1 cellular context compared by ENCODE assay signal in genomic region chr16:3553138-3553923, GRCh38.
TF ChIP-seq lines count a peak whose summit lies in the region.

No MANE protein-coding gene starts in this region.

TF ChIP-seq in IMR-90, 13 proteins besides CTCF, POLR2A, EP300 and RAD21 (continued from another document):
- TF ChIP-seq, protein P1, sequence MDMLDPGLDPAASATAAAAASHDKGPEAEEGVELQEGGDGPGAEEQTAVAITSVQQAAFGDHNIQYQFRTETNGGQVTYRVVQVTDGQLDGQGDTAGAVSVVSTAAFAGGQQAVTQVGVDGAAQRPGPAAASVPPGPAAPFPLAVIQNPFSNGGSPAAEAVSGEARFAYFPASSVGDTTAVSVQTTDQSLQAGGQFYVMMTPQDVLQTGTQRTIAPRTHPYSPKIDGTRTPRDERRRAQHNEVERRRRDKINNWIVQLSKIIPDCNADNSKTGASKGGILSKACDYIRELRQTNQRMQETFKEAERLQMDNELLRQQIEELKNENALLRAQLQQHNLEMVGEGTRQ (IDR thresholded peaks at IDR 0.05; ENCODE audit: low read depth, low read length), result no peak
- TF ChIP-seq BHLHE40 (IDR thresholded peaks at IDR 0.05; ENCODE audit: low read depth, low read length) (no peak), MXI1 (IDR thresholded peaks at IDR 0.05; ENCODE audit: borderline replicate concordance, low read depth, low read length) (no peak), FOS (IDR thresholded peaks at IDR 0.05; ENCODE audit: low read depth, low read length) (no peak), SMC3 (IDR thresholded peaks at IDR 0.05; ENCODE audit: low read depth, low read length) (no peak), ELK1 (IDR thresholded peaks at IDR 0.05; ENCODE audit: borderline replicate concordance, low read depth, low read length) (no peak), CEBPB (IDR thresholded peaks at IDR 0.05; ENCODE audit: low read depth, low read length) (no peak), RFX5 (IDR thresholded peaks at IDR 0.05; ENCODE audit: low read depth, low read length) (no peak), MAFK (IDR thresholded peaks at IDR 0.05; ENCODE audit: low read depth, low read length) (no peak)
